In the genomic region with DNA sequence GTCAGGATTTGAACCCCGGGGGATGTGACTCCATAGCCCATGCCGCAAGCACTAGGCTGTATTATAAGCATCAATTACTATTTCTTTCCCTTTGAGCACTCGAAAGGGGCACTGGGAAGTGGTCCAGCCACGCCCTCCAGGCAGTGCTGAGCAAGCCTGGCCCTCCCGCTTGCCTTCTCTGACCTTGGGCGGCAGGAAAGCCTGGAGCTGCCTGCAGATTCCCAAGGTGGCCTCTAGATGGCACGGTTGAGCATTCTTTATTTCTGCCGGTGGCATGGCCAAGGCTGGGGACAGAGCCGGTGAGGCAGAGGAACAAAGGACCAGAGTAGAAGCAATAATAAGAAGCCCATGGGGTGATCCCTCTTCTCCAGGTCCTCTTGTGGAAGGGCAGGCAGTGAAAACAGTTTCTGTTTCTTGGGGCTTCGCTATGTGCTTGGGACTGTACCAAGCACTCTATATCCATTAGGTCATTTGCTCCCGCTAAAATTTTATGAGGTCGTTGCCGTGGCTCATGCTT, we compare ENCODE assay signal across 9 cellular contexts. TPM values are rescaled to one million over a fixed set of nuclear protein-coding genes. Genes with fewer than 3 reads are reported as not detected.
DNase-seq lines count a peak whose midpoint lies in the region; ATAC-seq, FAIRE-seq and TF ChIP-seq lines count a peak whose summit lies in the region.
"Had no signal": no experiment of that assay in that cellular context is flagged by ENCODE, and none has a peak within 500 bp of the region (broad histone marks: within the 10 kb centered on the region; RNA-seq: fewer than 3 reads in every experiment).

No MANE protein-coding gene starts in this region.

- H3K4me1 Mint-ChIP-seq in T-helper 2 cell treated with Interferon-gamma antibody and Interleukin-4, amounts not matched to agents 5 μg/mL and 100 μg/mL, for 36 hours (ENCODE audit: low read depth): peaks cover 5% of the 10 kb centered on the region
- peaks cover 5% of the 10 kb centered on the region for H3K4me1 Mint-ChIP-seq in astrocyte (ENCODE audit: low read depth, unreplicated experiment)

- H3K9ac ChIP-seq in astrocyte (ENCODE audit: low read length): no peak overlapping the region

- no peaks in the 10 kb centered on the region for H3K9me3 Mint-ChIP-seq in T-helper 2 cell treated with Interferon-gamma antibody and Interleukin-4, amounts not matched to agents 5 μg/mL and 100 μg/mL, for 36 hours
- peaks cover 4% of the 10 kb centered on the region for H3K9me3 Mint-ChIP-seq in astrocyte (ENCODE audit: unreplicated experiment)

- H3K4me2 ChIP-seq in astrocyte (ENCODE audit: low read length): no peak overlapping the region

- ATAC-seq in GM21528 (IDR thresholded peaks at IDR 0.05; ENCODE audit: low FRiP score, unreplicated experiment) (peak; percentile 71), HG03342 (IDR thresholded peaks at IDR 0.05; ENCODE audit: unreplicated experiment) (no peak)

- no peaks in the 10 kb centered on the region for H3K36me3 ChIP-seq in astrocyte (ENCODE audit: insufficient read depth, low read length)

- H3K4me3 Mint-ChIP-seq in T-helper 2 cell treated with Interferon-gamma antibody and Interleukin-4, amounts not matched to agents 5 μg/mL and 100 μg/mL, for 36 hours: no peak overlapping the region
- no peak overlapping the region for H3K4me3 Mint-ChIP-seq in astrocyte (ENCODE audit: unreplicated experiment)

- TF ChIP-seq CTCF in C4-2B (conservative IDR thresholded peaks at IDR 0.05) (peak; percentile 98), astrocyte (IDR thresholded peaks at IDR 0.05; ENCODE audit: insufficient read depth, low read depth, low read length) (peak; percentile 77)

- no peak overlapping the region for H2AFZ ChIP-seq in astrocyte (ENCODE audit: low read depth, low read length)

- no peak overlapping the region for H3K27ac Mint-ChIP-seq in T-helper 2 cell treated with Interferon-gamma antibody and Interleukin-4, amounts not matched to agents 5 μg/mL and 100 μg/mL, for 36 hours
- H3K27ac Mint-ChIP-seq in astrocyte (ENCODE audit: unreplicated experiment): no peak overlapping the region

- H3K4me1 ChIP-seq in astrocyte (ENCODE audit: insufficient read depth, low read length): no peaks in the 10 kb centered on the region

- H3K36me3 Mint-ChIP-seq in T-helper 2 cell treated with Interferon-gamma antibody and Interleukin-4, amounts not matched to agents 5 μg/mL and 100 μg/mL, for 36 hours (ENCODE audit: low read depth): no peaks in the 10 kb centered on the region
- no peaks in the 10 kb centered on the region for H3K36me3 Mint-ChIP-seq in astrocyte (ENCODE audit: low read depth, unreplicated experiment)

- H3K9me3 ChIP-seq in astrocyte (ENCODE audit: insufficient read depth, low read depth, low read length): no peaks in the 10 kb centered on the region

- H3K27ac ChIP-seq in C4-2B: no peak overlapping the region
- H3K27ac ChIP-seq in astrocyte (ENCODE audit: low read depth, low read length): no peak overlapping the region

- no peaks in the 10 kb centered on the region for H4K20me1 ChIP-seq in astrocyte (ENCODE audit: insufficient read depth, low read length)

- H3K27me3 Mint-ChIP-seq in T-helper 2 cell treated with Interferon-gamma antibody and Interleukin-4, amounts not matched to agents 5 μg/mL and 100 μg/mL, for 36 hours (ENCODE audit: low read depth): peaks cover 13% of the 10 kb centered on the region
- peaks cover 11% of the 10 kb centered on the region for H3K27me3 Mint-ChIP-seq in astrocyte (ENCODE audit: low read depth, unreplicated experiment)

- H3K27me3 ChIP-seq in astrocyte (ENCODE audit: insufficient read depth, low read length): no peaks in the 10 kb centered on the region

- H3K79me2 ChIP-seq in astrocyte (ENCODE audit: insufficient read depth, low read length): no peaks in the 10 kb centered on the region

- no peak overlapping the region for H3K4me3 ChIP-seq in astrocyte (ENCODE audit: insufficient read depth, low read depth, low read length)

- FAIRE-seq in astrocyte (lab: Jason Lieb, UNC): no peak

- DNase-seq in NCI-H2029 (lab: John Stamatoyannopoulos, UW) (peak; percentile 46), astrocyte (ENCODE audit: low read depth) (no peak), iPS-NIHi7 (ENCODE audit: extremely low spot score) (peak; percentile 92)
- peak; percentile 29 for DNase-seq in T-helper 2 cell treated with Interferon-gamma antibody and Interleukin-4, amounts not matched to agents 5 μg/mL and 100 μg/mL, for 36 hours (ENCODE audit: low spot score)
- DNase-seq in stimulated activated CD4-positive, alpha-beta T cell treated with anti-CD3 and anti-CD28 coated beads, Interleukin-2, amount 100 ng/mL, for 24 hours: peak; percentile 69 to 72

RNA-seq across cellular contexts. Expression of gene ARHGAP40, which starts 32.0 kb away (rescaled TPM):
- total RNA-seq in astrocyte: 0.27 TPM in 1 of 2 replicates, not detected in the other
- total RNA-seq: subcutaneous adipose tissue had no signal

RNA-seq across cellular contexts. Expression of gene ADIG, which starts 52.6 kb away (rescaled TPM):
- not detected in 2 replicates for total RNA-seq in astrocyte
- total RNA-seq: subcutaneous adipose tissue had no signal
